ENCODE assay signal across 13 cellular contexts in genomic region chr2:64482765-64483504, GRCh38. TPM values are rescaled to one million over a fixed set of nuclear protein-coding genes. Genes with fewer than 3 reads are reported as not detected.
DNase-seq lines count a peak whose midpoint lies in the region; ATAC-seq, FAIRE-seq and TF ChIP-seq lines count a peak whose summit lies in the region.
"Had no signal": no experiment of that assay in that cellular context is flagged by ENCODE, and none has a peak within 500 bp of the region (broad histone marks: within the 10 kb centered on the region; RNA-seq: fewer than 3 reads in every experiment).

No MANE protein-coding gene starts in this region.

- no peaks in the 10 kb centered on the region for H3K36me3 Mint-ChIP-seq in HFFc6 (ENCODE audit: low read depth)
- no peaks in the 10 kb centered on the region for H3K36me3 Mint-ChIP-seq in WTC11
- H3K36me3 Mint-ChIP-seq: CD8-positive, alpha-beta T cell had no signal

- in situ Hi-C loops in HAP-1 (cut with MboI; ENCODE audit: low sequenced_read_pairs) = loop anchor here (10.0 kb wide), 1 partner anchor 438 kb away; no protein-coding TSS in a partner anchor

- H2AFZ ChIP-seq in keratinocyte (ENCODE audit: control insufficient read depth, low read length) = no peak overlapping the region

- H3K4me3 Mint-ChIP-seq in HFFc6 = no peak overlapping the region
- no peak overlapping the region for H3K4me3 Mint-ChIP-seq in WTC11
- H3K4me3 Mint-ChIP-seq: activated T-cell treated with anti-CD3 and anti-CD28 coated beads, Interleukin-2, amount 50 U/mL, for 24 hours; CD8-positive, alpha-beta T cell had no signal

- FAIRE-seq in keratinocyte (lab: Jason Lieb, UNC) = peak; percentile 75

- H3K4me1 Mint-ChIP-seq in HFFc6 (ENCODE audit: low read depth) = peaks cover 15% of the 10 kb centered on the region
- H3K4me1 Mint-ChIP-seq in WTC11 = peaks cover 7% of the 10 kb centered on the region; the same call in 1 of the 2 replicates

- H3K9me3 Mint-ChIP-seq in HFFc6 (no peaks in the 10 kb centered on the region), WTC11 (no peaks in the 10 kb centered on the region)
- H3K9me3 Mint-ChIP-seq: activated T-cell treated with anti-CD3 and anti-CD28 coated beads, Interleukin-2, amount 50 U/mL, for 24 hours; CD8-positive, alpha-beta T cell had no signal

- H3K4me1 ChIP-seq in keratinocyte (ENCODE audit: control insufficient read depth, extremely low read depth, insufficient read depth, low read length) (peaks cover 41% of the 10 kb centered on the region), HAP-1 (peaks cover 12% of the 10 kb centered on the region)
- H3K4me1 ChIP-seq: psoas muscle had no signal

- DNase-seq in AG20443 (ENCODE audit: low spot score) (peak; percentile 63), HFFc6 (peak; percentile 52), WTC11 (ENCODE audit: low spot score) (no peak), keratinocyte (ENCODE audit: low read depth, low spot score) (no peak), HAP-1 (ENCODE audit: low spot score in 2 of 2) (no peak), HCEC 1CT (no peak)
- DNase-seq: activated T-cell treated with anti-CD3 and anti-CD28 coated beads, Interleukin-2, amount 50 U/mL, for 24 hours; CD8-positive, alpha-beta T cell; dorsolateral prefrontal cortex; NCI-H2081 treated with DMSO at 0.1 percent for 48 hours; psoas muscle had no signal

- no peaks in the 10 kb centered on the region for H3K9me1 ChIP-seq in keratinocyte (ENCODE audit: control insufficient read depth, extremely low read depth, insufficient read depth, low read length)

- dilution Hi-C loops in keratinocyte (cut with MboI; ENCODE audit: extremely low pct_ligation_motif_present, low sequenced_read_pairs) = no loop called here

- no peaks in the 10 kb centered on the region for H3K27me3 ChIP-seq in keratinocyte (ENCODE audit: control insufficient read depth, extremely low read depth, insufficient read depth, low read length)
- H3K27me3 ChIP-seq in HAP-1 (ENCODE audit: low read depth) = no peaks in the 10 kb centered on the region
- H3K27me3 ChIP-seq: dorsolateral prefrontal cortex had no signal

- CTCF ChIA-PET in WTC11 (lab: Charles Lee) = interaction anchor here (1.4 to 2.1 kb wide), 2 partner anchors 40 to 152 kb away, joined by 4 to 12 read pairs; no protein-coding TSS in a partner anchor

- POLR2A ChIA-PET in WTC11 (lab: Charles Lee) = no interaction called here

- no peak overlapping the region for H3K9ac ChIP-seq in keratinocyte (ENCODE audit: control insufficient read depth, extremely low read depth, insufficient read depth, low read length)

- TF ChIP-seq CTCF in HFFc6 (IDR thresholded peaks at IDR 0.05) (no peak), WTC11 (IDR thresholded peaks at IDR 0.05) (no peak), keratinocyte (optimal IDR thresholded peaks at IDR 0.05 in 1 of 3, IDR thresholded peaks at IDR 0.05 in 1 of 3, conservative IDR thresholded peaks at IDR 0.05 in 1 of 3; ENCODE audit: extremely low read depth in 1 of 3, insufficient read depth in 2 of 3, low read length in 3 of 3) (peak in 1 of 3 experiments; percentile 26)

- no peak overlapping the region for H3K27ac Mint-ChIP-seq in HFFc6
- H3K27ac Mint-ChIP-seq in WTC11 = no peak overlapping the region
- H3K27ac Mint-ChIP-seq: activated T-cell treated with anti-CD3 and anti-CD28 coated beads, Interleukin-2, amount 50 U/mL, for 24 hours; CD8-positive, alpha-beta T cell had no signal

- no peaks in the 10 kb centered on the region for H3K79me2 ChIP-seq in keratinocyte (ENCODE audit: control insufficient read depth, insufficient read depth, low read length)

- no peaks in the 10 kb centered on the region for H3K36me3 ChIP-seq in keratinocyte (ENCODE audit: control insufficient read depth in 2 of 2, extremely low read depth in 1 of 2, insufficient read depth in 2 of 2, low read length in 2 of 2)
- no peaks in the 10 kb centered on the region for H3K36me3 ChIP-seq in HAP-1 (replicated peaks)

- peak overlapping the region; percentile 16 for H3K27ac ChIP-seq in keratinocyte (ENCODE audit: control insufficient read depth, insufficient read depth, low read length)
- H3K27ac ChIP-seq: dorsolateral prefrontal cortex, psoas muscle had no signal

- ATAC-seq in WTC11 (peak; percentile 42; the same call in 1 of the 2 replicates), HG02763 (IDR thresholded peaks at IDR 0.05; ENCODE audit: unreplicated experiment) (no peak), GM21786 (IDR thresholded peaks at IDR 0.05; ENCODE audit: unreplicated experiment) (no peak)
- ATAC-seq: CD8-positive, alpha-beta T cell; psoas muscle had no signal

- H3K4me3 ChIP-seq in keratinocyte (ENCODE audit: control insufficient read depth in 2 of 3, extremely low read depth in 1 of 3, insufficient read depth in 2 of 3, low read depth in 1 of 3, low read length in 3 of 3) (no peak overlapping the region), HAP-1 (no peak overlapping the region)
- H3K4me3 ChIP-seq: dorsolateral prefrontal cortex, psoas muscle had no signal

- H3K4me2 ChIP-seq in keratinocyte (ENCODE audit: control insufficient read depth, extremely low read depth, insufficient read depth, low read depth, low read length) = peak overlapping the region; percentile 8

- H3K9me3 ChIP-seq in keratinocyte (ENCODE audit: control insufficient read depth, low read depth, low read length) (no peaks in the 10 kb centered on the region), HAP-1 (no peaks in the 10 kb centered on the region)
- H3K9me3 ChIP-seq: psoas muscle had no signal

- no peaks in the 10 kb centered on the region for H4K20me1 ChIP-seq in keratinocyte (ENCODE audit: control insufficient read depth, extremely low read depth, insufficient read depth, low read length)

- peaks cover 36% of the 10 kb centered on the region for H3K27me3 Mint-ChIP-seq in HFFc6 (ENCODE audit: insufficient read depth)
- H3K27me3 Mint-ChIP-seq in WTC11 (ENCODE audit: low read depth) = no peaks in the 10 kb centered on the region
- H3K27me3 Mint-ChIP-seq: activated T-cell treated with anti-CD3 and anti-CD28 coated beads, Interleukin-2, amount 50 U/mL, for 24 hours had no signal

TF ChIP-seq in WTC11, 78 proteins besides CTCF, POLR2A, EP300 and RAD21 (continues in another document):
- TF ChIP-seq, protein P1, sequence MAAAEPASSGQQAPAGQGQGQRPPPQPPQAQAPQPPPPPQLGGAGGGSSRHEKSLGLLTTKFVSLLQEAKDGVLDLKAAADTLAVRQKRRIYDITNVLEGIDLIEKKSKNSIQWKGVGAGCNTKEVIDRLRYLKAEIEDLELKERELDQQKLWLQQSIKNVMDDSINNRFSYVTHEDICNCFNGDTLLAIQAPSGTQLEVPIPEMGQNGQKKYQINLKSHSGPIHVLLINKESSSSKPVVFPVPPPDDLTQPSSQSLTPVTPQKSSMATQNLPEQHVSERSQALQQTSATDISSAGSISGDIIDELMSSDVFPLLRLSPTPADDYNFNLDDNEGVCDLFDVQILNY (CRISPR knock-in tag; IDR thresholded peaks at IDR 0.05) = no peak
- no peak for TF ChIP-seq ZNF416 (CRISPR knock-in tag; IDR thresholded peaks at IDR 0.05)

RNA-seq across cellular contexts. Expression of gene LGALSL, which starts 29.0 kb away (rescaled TPM):
- 1 to 10 TPM in 2 of 6 experiments, under 1 TPM in 4; 0.64 to 2.1 (median 0.82) TPM for total RNA-seq in HFFc6 (2021; fragmentation: NEBNext Ultra II Directional; extraction: Animal tissue kit (Norgen Biotek cat#: 25700))
- 21.0 to 26.5 TPM (median 24.2 TPM) in 3 replicates for total RNA-seq in WTC11 (2021)
- polyA plus RNA-seq in keratinocyte = 55.4 to 64.9 TPM (median 59.9 TPM) in 3 replicates
- polyA plus RNA-seq in keratinocyte (2011; ENCODE audit: low read depth) = 137 TPM
- 47.0 and 57.3 TPM in 2 replicates for polyA plus RNA-seq in keratinocyte (2011; cell fraction: cytosol; rRNA removed)
- polyA plus RNA-seq in keratinocyte (2011; cell fraction: nucleus; rRNA removed) = 52.9 and 61.4 TPM in 2 replicates
- 38.8 and 160 TPM in 2 replicates for polyA plus RNA-seq in keratinocyte (2012; ENCODE audit: low replicate concordance)
- polyA minus RNA-seq in keratinocyte = 48.8 to 72.1 TPM (median 60.8 TPM) in 3 replicates
- 40.1 TPM for polyA minus RNA-seq in keratinocyte (2011; cell fraction: cytosol; rRNA and poly(A)+ RNA removed)
- polyA minus RNA-seq in keratinocyte (2011; cell fraction: nucleus; rRNA and poly(A)+ RNA removed) = 26.3 and 38.1 TPM in 2 replicates

RNA-seq across cellular contexts. Expression of gene AFTPH, which starts 41.2 kb away (rescaled TPM):
- 10 to 100 TPM; 17.2 to 25.3 (median 19.3) TPM for total RNA-seq in HFFc6 (2021; fragmentation: NEBNext Ultra II Directional; extraction: Animal tissue kit (Norgen Biotek cat#: 25700))
- 14.9 to 16.3 TPM (median 15.0 TPM) in 3 replicates for total RNA-seq in WTC11 (2021)
- 18.7 to 28.3 TPM (median 24.5 TPM) in 3 replicates for polyA plus RNA-seq in keratinocyte
- polyA plus RNA-seq in keratinocyte (2011; ENCODE audit: low read depth) = 21.1 TPM
- polyA plus RNA-seq in keratinocyte (2011; cell fraction: cytosol; rRNA removed) = 16.1 and 30.2 TPM in 2 replicates
- 23.5 and 27.0 TPM in 2 replicates for polyA plus RNA-seq in keratinocyte (2011; cell fraction: nucleus; rRNA removed)
- polyA plus RNA-seq in keratinocyte (2012; ENCODE audit: low replicate concordance) = 14.9 and 30.3 TPM in 2 replicates
- polyA minus RNA-seq in keratinocyte = 6.6 to 23.4 TPM (median 14.4 TPM) in 3 replicates
- polyA minus RNA-seq in keratinocyte (2011; cell fraction: cytosol; rRNA and poly(A)+ RNA removed) = 8.8 TPM
- polyA minus RNA-seq in keratinocyte (2011; cell fraction: nucleus; rRNA and poly(A)+ RNA removed) = 14.6 and 29.5 TPM in 2 replicates

Comparison
In these comparisons a context has a peak if more than half of its experiments do, and no peak if none do; other contexts are left out.
1. DNase-seq: peak in AG20443 (single experiment) and HFFc6 (single experiment); none in WTC11 (single experiment), keratinocyte (single experiment), HAP-1 (0 of 2) and HCEC 1CT (single experiment).